Comparison of ENCODE assay signal across 8 cellular contexts in genomic region chr15:67520276-67520975, GRCh38. TPM values are rescaled to one million over a fixed set of nuclear protein-coding genes. Genes with fewer than 3 reads are reported as not detected.
DNase-seq lines count a peak whose midpoint lies in the region; ATAC-seq and TF ChIP-seq lines count a peak whose summit lies in the region.

No MANE protein-coding gene starts in this region.

- peak overlapping the region; percentile 70 for H3K4me3 ChIP-seq in BJ (ENCODE audit: low read depth, low read length)
- H3K4me3 ChIP-seq in HCT116 (replicated peaks in 1 of 2; ENCODE audit: low read depth in 1 of 2, low read length in 2 of 2), result peak overlapping the region; percentile 72 to 91
- H3K4me3 ChIP-seq in iPS-18c (ENCODE audit: insufficient read depth, low read depth, low read length), result peak overlapping the region; percentile 86
- peak overlapping the region; percentile 71 to 91 (median 85) for H3K4me3 ChIP-seq in spleen

- no peaks in the 10 kb centered on the region for H3K9me3 Mint-ChIP-seq in activated naive CD4-positive, alpha-beta T cell treated with anti-CD3 and anti-CD28 coated beads, Interleukin-2, amount 50 U/mL, for 72 hours

- 18 to 22% (median 21%) methylated on average over 22 of the region's 22 CpGs for WGBS in spleen, 5 donors

- H3K27ac Mint-ChIP-seq in activated naive CD4-positive, alpha-beta T cell treated with anti-CD3 and anti-CD28 coated beads, Interleukin-2, amount 50 U/mL, for 72 hours, result peak overlapping the region; percentile 93 to 97

- TF ChIP-seq POLR2A in HCT116 (IDR thresholded peaks at IDR 0.05; ENCODE audit: borderline replicate concordance, extremely low read depth, insufficient read depth, insufficient read length) (no peak), spleen (IDR thresholded peaks at IDR 0.05) (no peak)

- H3K27me3 ChIP-seq in BJ (ENCODE audit: control insufficient read depth, insufficient read depth, low read length), result no peaks in the 10 kb centered on the region
- H3K27me3 ChIP-seq in HCT116 (ENCODE audit: insufficient read depth, low read length), result no peaks in the 10 kb centered on the region
- H3K27me3 ChIP-seq in spleen (replicated peaks in 1 of 7), result no peaks in the 10 kb centered on the region

- H3K36me3 Mint-ChIP-seq in activated naive CD4-positive, alpha-beta T cell treated with anti-CD3 and anti-CD28 coated beads, Interleukin-2, amount 50 U/mL, for 72 hours, result peaks cover 5 to 11% of the 10 kb centered on the region in 2 donors

- H3K79me2 ChIP-seq in HCT116 (ENCODE audit: insufficient read depth, low read length), result peaks cover 39% of the 10 kb centered on the region

- H4K20me1 ChIP-seq in HCT116 (ENCODE audit: insufficient read depth), result no peaks in the 10 kb centered on the region

- peak overlapping the region; percentile 72 for H3K9ac ChIP-seq in HCT116 (ENCODE audit: low read length)

- CTCF ChIA-PET in BJ (lab: Yijun Ruan, JAX) (interaction anchor here (0.7 to 1.9 kb wide), 3 partner anchors 12 to 63 kb away, joined by 3 to 7 read pairs (median 3); no protein-coding TSS in a partner anchor), HCT116 (lab: Charles Lee) (no interaction called here)

- RAD21 ChIA-PET in HCT116 (lab: Charles Lee; ENCODE audit: low non-redundant PET in 1 of 2, low total read pairs in 2 of 2, uncharacterized antibody in 2 of 2, unreplicated experiment in 2 of 2), result no interaction called here

- ATAC-seq in HCT116 (peak; percentile 27), GM19324 (IDR thresholded peaks at IDR 0.05; ENCODE audit: low FRiP score, unreplicated experiment) (no peak), GM21360 (IDR thresholded peaks at IDR 0.05; ENCODE audit: unreplicated experiment) (no peak)
- ATAC-seq in activated naive CD4-positive, alpha-beta T cell treated with anti-CD3 and anti-CD28 coated beads, Interleukin-2, amount 50 U/mL, for 72 hours, result peak in 1 of 2 donors; percentile 10

- H3K27ac ChIP-seq in HCT116 (ENCODE audit: low read depth, low read length) (peak overlapping the region; percentile 99), spleen (peak overlapping the region; percentile 90 to 97 (median 96))

- peak overlapping the region; percentile 92 for H3K4me2 ChIP-seq in HCT116 (ENCODE audit: low read length)

- H3K36me3 ChIP-seq in BJ (ENCODE audit: control insufficient read depth, insufficient read depth, low read length), result no peaks in the 10 kb centered on the region
- H3K36me3 ChIP-seq in HCT116 (ENCODE audit: control insufficient read depth in 1 of 2, insufficient read depth in 2 of 2, low read length in 2 of 2), result no peaks in the 10 kb centered on the region
- H3K36me3 ChIP-seq in spleen, result peaks cover 0 to 16% (median 0%) of the 10 kb centered on the region in 6 donors

- peak overlapping the region; percentile 63 for H2AFZ ChIP-seq in HCT116 (ENCODE audit: low read depth, low read length, poor library complexity, severe bottlenecking)

- TSS peak; percentile 91 for BruUV-seq in HCT116 (replicated peaks; lab: Mats Ljungman, UMichigan)

- no peak for DNase-seq in BJ (ENCODE audit: low read depth)
- no peak for DNase-seq in HCT116 (ENCODE audit: low read depth, low spot score)
- DNase-seq in activated naive CD4-positive, alpha-beta T cell treated with anti-CD3 and anti-CD28 coated beads, Interleukin-2, amount 50 U/mL, for 72 hours (ENCODE audit: low spot score in 2 of 2), result peak in 1 of 2 donors; percentile 9
- no peak for DNase-seq in spleen
- DNase-seq in 8988T, result no peak

- no peak for TF ChIP-seq RAD21 in HCT116 (IDR thresholded peaks at IDR 0.05; ENCODE audit: low read depth)

- no peaks in the 10 kb centered on the region for H3K9me2 ChIP-seq in HCT116 (ENCODE audit: insufficient read depth)

- intact Hi-C loops in HCT116 (cut with micrococcal nuclease), result loop anchor here (10.0 kb wide), 1 partner anchor 314 kb away; no protein-coding TSS in a partner anchor
- intact Hi-C loops in spleen (cut with DNase I; ENCODE audit: low total_unique reads), result loop anchor here (5.0 kb wide), 1 partner anchor 317 kb away; no protein-coding TSS in a partner anchor

- H3K9me3 ChIP-seq in HCT116 (ENCODE audit: control insufficient read depth in 1 of 2, insufficient read depth in 1 of 2, low read depth in 1 of 2, low read length in 2 of 2), result no peaks in the 10 kb centered on the region
- H3K9me3 ChIP-seq in iPS-18c (ENCODE audit: control insufficient read depth, insufficient read depth, low read length), result peaks cover 3% of the 10 kb centered on the region
- H3K9me3 ChIP-seq in spleen, result no peaks in the 10 kb centered on the region

- POLR2A ChIA-PET in BJ (lab: Charles Lee), result no interaction called here
- POLR2A ChIA-PET in HCT116 (lab: Charles Lee), result interaction anchor here (0.6 to 0.8 kb wide), 2 partner anchors 13 to 58 kb away, joined by 3 read pairs; no protein-coding TSS in a partner anchor

- no peak for TF ChIP-seq CTCF in BJ (IDR thresholded peaks at IDR 0.05; ENCODE audit: insufficient read depth, low read depth, low read length)
- no peak for TF ChIP-seq CTCF in HCT116 (IDR thresholded peaks at IDR 0.05 in 2 of 3, conservative IDR thresholded peaks at IDR 0.05 in 1 of 3; ENCODE audit: borderline replicate concordance in 1 of 3, insufficient read depth in 1 of 3, low read depth in 2 of 3, low read length in 2 of 3)
- TF ChIP-seq CTCF in spleen (IDR thresholded peaks at IDR 0.05 in 8 of 11, conservative IDR thresholded peaks at IDR 0.05 in 3 of 11), result no peak

- H3K4me1 ChIP-seq in HCT116 (ENCODE audit: control insufficient read depth in 1 of 2, insufficient read depth in 2 of 2, low read length in 2 of 2), result peaks cover 10 to 19% of the 10 kb centered on the region in 2 experiments
- peaks cover 12 to 42% (median 33%) of the 10 kb centered on the region in 6 donors for H3K4me1 ChIP-seq in spleen

TF ChIP-seq in HCT116, 20 proteins besides CTCF, POLR2A, EP300 and RAD21:
- TF ChIP-seq ZFX (IDR thresholded peaks at IDR 0.05) (no peak), CBX3 (IDR thresholded peaks at IDR 0.05; ENCODE audit: low read depth) (0 out of 2 replicates have a peak, but pooled peaks have one; percentile 44), ZBTB33 (IDR thresholded peaks at IDR 0.05; ENCODE audit: extremely low read depth, insufficient replicate concordance, low read length) (no peak), EGR1 (IDR thresholded peaks at IDR 0.05; ENCODE audit: low read depth) (peak; percentile 59)
TF ChIP-seq in HCT116: peak in this region for 2.

RNA-seq across cellular contexts. Expression of gene C15orf61, which starts 0.5 kb away (rescaled TPM):
- polyA plus RNA-seq in BJ (2011; rRNA removed) (2.3 and 3.1 TPM in 2 replicates), spleen (1 to 10 TPM in 2 of 3 donors, under 1 TPM in 1; 0.87 to 1.5 (median 1.5) TPM)
- polyA minus RNA-seq in BJ (2011; rRNA and poly(A)+ RNA removed), result 1.5 and 2.1 TPM in 2 replicates
- total RNA-seq in HCT116 (2021; ENCODE audit: unreplicated experiment) (9.9 TPM), spleen (1 to 10 TPM; 2.8 to 10.0 (median 4.6) TPM)
- 5.2 and 5.5 TPM in 2 replicates for polyA plus RNA-seq in HCT116 (2012)
- 1 to 10 TPM; 4.1 to 5.8 TPM for total RNA-seq in activated naive CD4-positive, alpha-beta T cell treated with anti-CD3 and anti-CD28 coated beads, Interleukin-2, amount 50 U/mL, for 72 hours

RNA-seq across cellular contexts. Expression of gene MAP2K5, which starts 22.1 kb away (rescaled TPM):
- 4.5 and 5.6 TPM in 2 replicates for polyA plus RNA-seq in BJ (2011; rRNA removed)
- 4.4 and 6.8 TPM in 2 replicates for polyA minus RNA-seq in BJ (2011; rRNA and poly(A)+ RNA removed)
- total RNA-seq in HCT116 (2021; ENCODE audit: unreplicated experiment), result 15.6 TPM
- polyA plus RNA-seq in HCT116 (2012), result 9.6 and 11.1 TPM in 2 replicates
- 10 to 100 TPM; 20.0 to 23.9 TPM for total RNA-seq in activated naive CD4-positive, alpha-beta T cell treated with anti-CD3 and anti-CD28 coated beads, Interleukin-2, amount 50 U/mL, for 72 hours
- 10 to 100 TPM in 6 of 7 donors, 1 to 10 TPM in 1; 9.5 to 30.4 (median 18.0) TPM for total RNA-seq in spleen
- polyA plus RNA-seq in spleen, result 10 to 100 TPM in 2 of 3 donors, 1 to 10 TPM in 1; 8.4 to 11.0 (median 10.2) TPM
